Comparison of ENCODE assay signal across 20 cellular contexts in the genomic region with DNA sequence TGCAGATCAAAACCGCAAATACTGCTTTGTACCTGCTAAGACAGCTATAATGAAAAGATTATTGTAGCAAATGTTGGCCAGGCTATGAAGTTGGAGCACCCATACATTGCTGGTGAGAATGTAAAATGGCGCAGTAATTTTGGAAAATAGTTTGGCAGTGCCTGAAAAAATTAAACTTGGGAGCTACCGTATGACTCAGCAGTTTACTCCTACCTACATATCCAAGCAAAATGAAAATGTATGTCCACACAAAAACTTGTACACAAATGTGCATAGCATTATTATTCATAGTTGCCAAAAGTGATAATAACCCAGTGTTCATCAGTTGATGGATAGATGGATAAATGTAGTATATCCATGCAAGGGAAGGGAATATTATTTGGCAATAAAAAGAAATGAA. TPM values are rescaled to one million over a fixed set of nuclear protein-coding genes. Genes with fewer than 3 reads are reported as not detected.
DNase-seq lines count a peak whose midpoint lies in the region; ATAC-seq and TF ChIP-seq lines count a peak whose summit lies in the region.
"Had no signal": no experiment of that assay in that cellular context is flagged by ENCODE, and none has a peak within 500 bp of the region (broad histone marks: within the 10 kb centered on the region; RNA-seq: fewer than 3 reads in every experiment).

No MANE protein-coding gene starts in this region.

- H3K36me3 Mint-ChIP-seq in activated T-cell treated with anti-CD3 and anti-CD28 coated beads, Interleukin-2, amount 50 U/mL, for 24 hours (ENCODE audit: low read depth), result peaks cover 5% of the 10 kb centered on the region
- H3K36me3 Mint-ChIP-seq in activated T-cell treated with anti-CD3 and anti-CD28 coated beads, Interleukin-2, amount 50 U/mL, for 4 hours (ENCODE audit: insufficient read depth), result peaks cover 7% of the 10 kb centered on the region

- in situ Hi-C loops in GM13977 (cut with MboI; ENCODE audit: low pct_unique_long_range_greater_than_20kb, low sequenced_read_pairs, unreplicated experiment), result no loop called here

- no peak for TF ChIP-seq EP300 in gastroesophageal sphincter (IDR thresholded peaks at IDR 0.05)

- H3K27ac ChIP-seq in RWPE2 (ENCODE audit: poor library complexity, severe bottlenecking) (peak overlapping the region; percentile 3), gastroesophageal sphincter (peak overlapping the region in 3 of 4 donors; percentile 42 to 81 (median 43)), tibial artery (peak overlapping the region; percentile 24 to 99)
- H3K27ac ChIP-seq: 22Rv1, GM23248, KMS-11, SJSA1 had no signal

- H3K27ac Mint-ChIP-seq in activated T-cell treated with anti-CD3 and anti-CD28 coated beads, Interleukin-2, amount 50 U/mL, for 24 hours, result peak overlapping the region; percentile 24
- H3K27ac Mint-ChIP-seq: CD14-positive monocyte had no signal

- H3K4me3 Mint-ChIP-seq in activated T-cell treated with anti-CD3 and anti-CD28 coated beads, Interleukin-2, amount 50 U/mL, for 24 hours, result no peak overlapping the region
- no peak overlapping the region for H3K4me3 Mint-ChIP-seq in activated T-cell treated with anti-CD3 and anti-CD28 coated beads, Interleukin-2, amount 50 U/mL, for 4 hours
- H3K4me3 Mint-ChIP-seq: CD14-positive monocyte had no signal

- H3K9me3 ChIP-seq in RWPE2 (ENCODE audit: severe bottlenecking), result no peaks in the 10 kb centered on the region
- no peaks in the 10 kb centered on the region for H3K9me3 ChIP-seq in gastroesophageal sphincter
- no peaks in the 10 kb centered on the region for H3K9me3 ChIP-seq in tibial artery
- H3K9me3 ChIP-seq: SJSA1 had no signal

- TF ChIP-seq CTCF in RWPE2 (IDR thresholded peaks at IDR 0.05; ENCODE audit: poor library complexity, severe bottlenecking) (no peak), gastroesophageal sphincter (IDR thresholded peaks at IDR 0.05) (no peak), tibial artery (IDR thresholded peaks at IDR 0.05) (no peak), GM13977 (IDR thresholded peaks at IDR 0.05; ENCODE audit: extremely low read depth, insufficient read depth, missing control alignments) (no peak)

- TF ChIP-seq POLR2A in gastroesophageal sphincter (IDR thresholded peaks at IDR 0.05), result no peak

- no peak overlapping the region for H3K4me3 ChIP-seq in RWPE2 (ENCODE audit: severe bottlenecking)
- no peak overlapping the region for H3K4me3 ChIP-seq in gastroesophageal sphincter
- H3K4me3 ChIP-seq in tibial artery, result no peak overlapping the region
- H3K4me3 ChIP-seq: GM23248, SJSA1 had no signal

- H3K36me3 ChIP-seq in RWPE2 (ENCODE audit: low read depth), result peaks cover 53% of the 10 kb centered on the region
- H3K36me3 ChIP-seq in gastroesophageal sphincter, result peaks cover 0 to 13% of the 10 kb centered on the region in 2 donors
- H3K36me3 ChIP-seq in tibial artery, result peaks cover 8 to 11% (median 9%) of the 10 kb centered on the region in 3 donors

- intact Hi-C loops in tibial artery (cut with DNase I; ENCODE audit: low total_unique reads), result no loop called here

- H3K27me3 ChIP-seq in RWPE2 (ENCODE audit: insufficient read depth, poor library complexity, severe bottlenecking), result no peaks in the 10 kb centered on the region
- no peaks in the 10 kb centered on the region for H3K27me3 ChIP-seq in gastroesophageal sphincter
- H3K27me3 ChIP-seq in tibial artery, result no peaks in the 10 kb centered on the region
- H3K27me3 ChIP-seq: SJSA1 had no signal

- no peak for ATAC-seq in activated T-cell treated with anti-CD3 and anti-CD28 coated beads, Interleukin-2, amount 50 U/mL, for 4 hours
- no peak for ATAC-seq in RWPE2 (ENCODE audit: low read depth)
- ATAC-seq in gastroesophageal sphincter, result no peak
- ATAC-seq: PC-3 had no signal

- 48 to 69% methylated on average over 3 of the region's 3 CpGs for WGBS in gastroesophageal sphincter (ENCODE audit: low coverage in 1 of 2), 2 donors

- DNase-seq in activated T-cell treated with anti-CD3 and anti-CD28 coated beads, Interleukin-2, amount 50 U/mL, for 24 hours, result no peak
- no peak for DNase-seq in activated T-cell treated with anti-CD3 and anti-CD28 coated beads, Interleukin-2, amount 50 U/mL, for 4 hours
- DNase-seq in RWPE2 (ENCODE audit: low spot score) (no peak), tibial artery (no peak), GM13977 (ENCODE audit: low spot score) (no peak), GM19238 (ENCODE audit: insufficient read length, low spot score) (no peak), DMS79 treated with DMSO at 0.1 percent for 48 hours (lab: John Stamatoyannopoulos, UW) (no peak)
- DNase-seq: DMS79, GM23248, HCEC 1CT, NCI-H1436, NCI-H1930, NCI-H226, NCI-H524 treated with DMSO at 0.1 percent for 48 hours, PC-3 had no signal

- H3K4me1 Mint-ChIP-seq in activated T-cell treated with anti-CD3 and anti-CD28 coated beads, Interleukin-2, amount 50 U/mL, for 24 hours (ENCODE audit: low read depth), result peaks cover 41% of the 10 kb centered on the region
- peaks cover 47% of the 10 kb centered on the region for H3K4me1 Mint-ChIP-seq in activated T-cell treated with anti-CD3 and anti-CD28 coated beads, Interleukin-2, amount 50 U/mL, for 4 hours (ENCODE audit: low read depth)

- H3K4me1 ChIP-seq in RWPE2 (ENCODE audit: insufficient read depth, poor library complexity, severe bottlenecking) (peaks cover 20% of the 10 kb centered on the region), gastroesophageal sphincter (peaks cover 25 to 99% (median 26%) of the 10 kb centered on the region in 3 donors), tibial artery (peaks cover 0 to 100% (median 75%) of the 10 kb centered on the region in 4 donors)

- no peaks in the 10 kb centered on the region for H3K27me3 Mint-ChIP-seq in activated T-cell treated with anti-CD3 and anti-CD28 coated beads, Interleukin-2, amount 50 U/mL, for 24 hours
- H3K27me3 Mint-ChIP-seq in activated T-cell treated with anti-CD3 and anti-CD28 coated beads, Interleukin-2, amount 50 U/mL, for 4 hours (ENCODE audit: low read depth), result no peaks in the 10 kb centered on the region

- no peaks in the 10 kb centered on the region for H3K9me3 Mint-ChIP-seq in activated T-cell treated with anti-CD3 and anti-CD28 coated beads, Interleukin-2, amount 50 U/mL, for 24 hours
- no peaks in the 10 kb centered on the region for H3K9me3 Mint-ChIP-seq in activated T-cell treated with anti-CD3 and anti-CD28 coated beads, Interleukin-2, amount 50 U/mL, for 4 hours
- H3K9me3 Mint-ChIP-seq: CD14-positive monocyte had no signal

RNA-seq across cellular contexts. Expression of a gene that starts 13.3 kb away (rescaled TPM):
- total RNA-seq in activated T-cell treated with anti-CD3 and anti-CD28 coated beads, Interleukin-2, amount 50 U/mL, for 4 hours, result 10 to 100 TPM; 55.0 to 70.3 (median 63.6) TPM
- 1,000 to 10,000 TPM; 1,820 to 3,515 (median 2,996) TPM for total RNA-seq in gastroesophageal sphincter

RNA-seq across cellular contexts. Expression of a gene that starts 51.9 kb away (rescaled TPM):
- total RNA-seq in activated T-cell treated with anti-CD3 and anti-CD28 coated beads, Interleukin-2, amount 50 U/mL, for 4 hours, result under 1 TPM; 0.15 to 0.45 (median 0.16) TPM
- 1 to 10 TPM; 2.0 to 5.9 (median 5.0) TPM for total RNA-seq in gastroesophageal sphincter

Comparison
In these comparisons a context has a peak if more than half of its experiments do, and no peak if none do; other contexts are left out.
1. H3K27ac ChIP-seq: peak in every context shown above with its lines; median percentile 62 in tibial artery; 43 in gastroesophageal sphincter; 3 in RWPE2.
2. RNA of a gene that starts 13.3 kb away (total RNA-seq): 1,820 to 3,515 TPM in gastroesophageal sphincter; 55.0 to 70.3 TPM in activated T-cell treated with anti-CD3 and anti-CD28 coated beads, Interleukin-2, amount 50 U/mL, for 4 hours; every median in the first group is over 10 times any median in the second.